1 cellular context compared by ENCODE assay signal in genomic region chr1:183159960-183160359, GRCh38.
TF ChIP-seq lines count a peak whose summit lies in the region.

No MANE protein-coding gene starts in this region.

TF ChIP-seq in GM23338, 12 proteins besides CTCF, POLR2A, EP300 and RAD21 (continued from another document):
- no peak for TF ChIP-seq REST (IDR thresholded peaks at IDR 0.05; ENCODE audit: unreplicated experiment)
- TF ChIP-seq ETS1 (IDR thresholded peaks at IDR 0.05), result no peak
TF ChIP-seq in GM23338: peak in this region for 0.
